ENCODE assay signal across 8 cellular contexts in the genomic region with DNA sequence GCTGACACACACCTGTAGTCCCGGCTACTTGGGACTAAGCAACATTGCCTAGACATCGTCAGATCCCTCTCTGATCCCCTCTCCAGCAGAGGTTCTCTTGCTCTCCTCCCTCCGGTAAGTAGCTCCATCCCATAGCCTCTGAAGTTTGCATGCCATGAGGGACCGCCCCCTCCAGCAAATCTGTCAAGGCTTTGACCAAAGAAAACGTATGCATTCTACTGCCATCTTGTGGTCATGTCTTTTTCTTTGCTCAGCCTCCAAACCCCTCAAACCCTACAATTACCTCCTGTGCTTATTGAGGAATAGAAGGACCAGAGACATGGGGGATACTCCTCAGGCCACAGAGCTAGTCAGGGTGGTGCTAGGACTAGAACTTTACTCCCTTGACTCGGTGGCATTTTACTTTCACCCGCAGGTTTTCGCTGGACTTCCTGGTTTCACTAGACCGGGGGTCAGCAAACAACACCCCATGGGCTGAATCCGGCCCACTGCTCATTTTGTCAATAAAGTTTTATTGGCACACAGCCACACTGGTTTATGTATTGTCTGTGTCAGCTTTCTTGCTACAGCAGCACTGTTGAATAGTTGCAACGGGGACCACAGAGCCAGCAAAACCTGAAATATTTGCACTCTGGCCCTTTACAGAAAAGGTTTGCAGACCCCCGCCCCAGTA.
A peak's percentile ranks its signal among the peaks of the same experiment; 100 is the strongest.
DNase-seq lines count a peak whose midpoint lies in the region; ATAC-seq and TF ChIP-seq lines count a peak whose summit lies in the region.

No MANE protein-coding gene starts in this region.

- 61% methylated on average over 12 of the region's 12 CpGs for WGBS in suprapubic skin

- DNase-seq in ACHN (peak; percentile 74), GM13976 (ENCODE audit: low spot score) (peak; percentile 37), NCI-H2171 (lab: John Stamatoyannopoulos, UW) (peak; percentile 65), iPS-NIHi7 (ENCODE audit: extremely low spot score) (peak; percentile 79), T-helper 9 cell (no peak), suprapubic skin (ENCODE audit: low spot score in 2 of 2) (no peak)

- TF ChIP-seq POLR2A in suprapubic skin (IDR thresholded peaks at IDR 0.05): no peak

- peaks cover 4% of the 10 kb centered on the region for H3K27me3 ChIP-seq in suprapubic skin

- TF ChIP-seq CTCF in GM13976 (IDR thresholded peaks at IDR 0.05; ENCODE audit: borderline replicate concordance, control extremely low read depth, extremely low read depth, insufficient read depth, missing control alignments) (no peak), VCaP (conservative IDR thresholded peaks at IDR 0.05) (peak; percentile 74), suprapubic skin (IDR thresholded peaks at IDR 0.05) (peak in 1 of 2 donors; percentile 18)

- no peak for ATAC-seq in GM18511 (IDR thresholded peaks at IDR 0.05; ENCODE audit: unreplicated experiment)

- no peak overlapping the region for H3K27ac ChIP-seq in VCaP
- no peak overlapping the region for H3K27ac ChIP-seq in suprapubic skin

- H3K9me3 ChIP-seq in suprapubic skin: peaks cover 9% of the 10 kb centered on the region

- in situ Hi-C loops in ACHN (cut with HindIII; ENCODE audit: low pct_ligation_motif_present, low pct_unique_long_range_greater_than_20kb, low sequenced_read_pairs): no loop called here
- in situ Hi-C loops in GM13976 (cut with MboI; ENCODE audit: low sequenced_read_pairs, unreplicated experiment): no loop called here

- TF ChIP-seq EP300 in suprapubic skin (IDR thresholded peaks at IDR 0.05): no peak

- H3K4me1 ChIP-seq in suprapubic skin: peaks cover 2% of the 10 kb centered on the region

- H3K4me3 ChIP-seq in suprapubic skin: no peak overlapping the region

- no peaks in the 10 kb centered on the region for H3K36me3 ChIP-seq in suprapubic skin

Comparison
In these comparisons a context has a peak if more than half of its experiments do, and no peak if none do; other contexts are left out.
1. DNase-seq: peak in ACHN (single experiment), GM13976 (single experiment), NCI-H2171 (single experiment) and iPS-NIHi7 (single experiment); none in T-helper 9 cell (single experiment) and suprapubic skin (0 of 2).